27 cellular contexts compared by ENCODE assay signal in genomic region chrX:23828894-23829293, GRCh38.
"Had no signal": no experiment of that assay in that cellular context is flagged by ENCODE, and none has a peak within 500 bp of the region (broad histone marks: within the 10 kb centered on the region; RNA-seq: fewer than 3 reads in every experiment).

No MANE protein-coding gene starts in this region.

- H3K27ac ChIP-seq: esophagus squamous epithelium, foreskin keratinocyte, heart right ventricle, neutrophil, parathyroid adenoma, right lobe of liver, stomach, vagina had no signal

- H3K9me3 ChIP-seq: esophagus squamous epithelium, heart right ventricle, mucosa of descending colon, neutrophil, right lobe of liver, stomach, thyroid gland, vagina had no signal

- H3K36me3 ChIP-seq: esophagus squamous epithelium, heart right ventricle, neutrophil, right lobe of liver, stomach, thyroid gland, vagina had no signal

- H3K4me3 ChIP-seq: esophagus squamous epithelium, heart right ventricle, mucosa of descending colon, right lobe of liver, smooth muscle cell, stomach, thyroid gland, vagina had no signal

- ATAC-seq: effector memory CD8-positive, alpha-beta T cell; foreskin keratinocyte; heart right ventricle; mucosa of descending colon; natural killer cell treated with Interleukin-12 subunit alpha and Interleukin-12 subunit beta and Interleukin-15 and Interleukin-18, amount 100 ng/mL, for 72 hours; stimulated activated effector memory CD8-positive, alpha-beta T cell treated with anti-CD3 and anti-CD28 coated beads, Interleukin-12 subunit alpha, Interleukin-12 subunit beta, amount 100 ng/mL, for 72 hours had no signal

- H3K4me1 ChIP-seq: esophagus squamous epithelium, foreskin keratinocyte, heart right ventricle, parathyroid adenoma, right lobe of liver, stomach, thyroid gland, vagina had no signal

- FAIRE-seq: endometrium had no signal

- DNase-seq: cortex of kidney; effector memory CD8-positive, alpha-beta T cell; erythroblast; esophagus squamous epithelium; foreskin keratinocyte; glutamatergic neuron; heart right ventricle; hippocampal formation; islet precursor cell; kidney glomerular epithelial cell; mesenchymal stem cell; mucosa of descending colon; naive B cell; right lobe of liver; stimulated activated CD4-positive, alpha-beta T cell treated with anti-CD3 and anti-CD28 coated beads, Interleukin-12 subunit alpha, Interleukin-12 subunit beta, amount 100 ng/mL, for 4 hours; stimulated activated CD4-positive, alpha-beta T cell treated with anti-CD3 and anti-CD28 coated beads, Interleukin-2, amount 100 ng/mL, for 24 hours; stimulated activated CD4-positive, alpha-beta T cell treated with anti-CD3 and anti-CD28 coated beads, Interleukin-4, amount 100 ng/mL, for 24 hours; stimulated activated naive CD4-positive, alpha-beta T cell treated with Interleukin-2 at 50 U/mL for 16 hours; stomach; thyroid gland had no signal

- H3K4me2 ChIP-seq: smooth muscle cell had no signal

- H3K27me3 ChIP-seq: esophagus squamous epithelium, foreskin keratinocyte, neutrophil, right lobe of liver, stomach, thyroid gland, vagina had no signal
